Comparison of ENCODE assay signal across 18 cellular contexts in genomic region chr12:69929531-69929930, GRCh38.
DNase-seq lines count a peak whose midpoint lies in the region; ATAC-seq, FAIRE-seq and TF ChIP-seq lines count a peak whose summit lies in the region.
"Had no signal": no experiment of that assay in that cellular context is flagged by ENCODE, and none has a peak within 500 bp of the region (broad histone marks: within the 10 kb centered on the region; RNA-seq: fewer than 3 reads in every experiment).

No MANE protein-coding gene starts in this region.

- BruUV-seq in mammary epithelial cell (replicated peaks; lab: Mats Ljungman, UMichigan), result no TSS peak
- no TSS peak for BruUV-seq in MCF 10A (replicated peaks; lab: Mats Ljungman, UMichigan)

- dilution Hi-C loops in mammary epithelial cell (cut with HindIII; ENCODE audit: low sequenced_read_pairs), result no loop called here

- no peak for FAIRE-seq in astrocyte (lab: Jason Lieb, UNC)
- FAIRE-seq: K562, RCC 7860 had no signal

- H3K9me3 ChIP-seq in mammary epithelial cell (replicated peaks; ENCODE audit: insufficient read depth, low read length) (no peaks in the 10 kb centered on the region), astrocyte (ENCODE audit: insufficient read depth, low read depth, low read length) (no peaks in the 10 kb centered on the region)

- TF ChIP-seq CTCF in mammary epithelial cell (conservative IDR thresholded peaks at IDR 0.05 in 1 of 2, IDR thresholded peaks at IDR 0.05 in 1 of 2; ENCODE audit: extremely low read depth in 1 of 2, insufficient read depth in 1 of 2, low read depth in 1 of 2, low read length in 2 of 2), result no peak
- no peak for TF ChIP-seq CTCF in MCF 10A (IDR thresholded peaks at IDR 0.05; ENCODE audit: unreplicated experiment)
- no peak for TF ChIP-seq CTCF in astrocyte (IDR thresholded peaks at IDR 0.05; ENCODE audit: insufficient read depth, low read depth, low read length)
- TF ChIP-seq CTCF in fibroblast of villous mesenchyme (IDR thresholded peaks at IDR 0.05; ENCODE audit: insufficient read depth, low read depth, low read length), result no peak
- TF ChIP-seq CTCF in lower leg skin (IDR thresholded peaks at IDR 0.05), result no peak

- POLR2A ChIA-PET in MCF 10A (lab: Yijun Ruan, JAX), result interaction anchor here (0.6 kb wide), 1 partner anchor 13 kb away, joined by 3 read pairs; no protein-coding TSS in a partner anchor

- H3K4me1 Mint-ChIP-seq in MCF 10A (ENCODE audit: insufficient read depth, unreplicated experiment) (peaks cover 7% of the 10 kb centered on the region), astrocyte (ENCODE audit: low read depth, unreplicated experiment) (peaks cover 42% of the 10 kb centered on the region)

- H3K27me3 Mint-ChIP-seq in MCF 10A (ENCODE audit: insufficient read depth, unreplicated experiment) (no peaks in the 10 kb centered on the region), astrocyte (ENCODE audit: low read depth, unreplicated experiment) (no peaks in the 10 kb centered on the region)

- H3K4me3 Mint-ChIP-seq in MCF 10A (ENCODE audit: unreplicated experiment) (no peak overlapping the region), astrocyte (ENCODE audit: unreplicated experiment) (no peak overlapping the region)
- H3K4me3 Mint-ChIP-seq: CD14-positive monocyte had no signal

- WGBS in mammary epithelial cell (ENCODE audit: low coverage, missing lambda C conversion rate), result 0% methylated on average over 3 of the region's 3 CpGs
- 37% methylated on average over 3 of the region's 3 CpGs for WGBS in lower leg skin, 2 donors

- H3K4me1 ChIP-seq in mammary epithelial cell (ENCODE audit: insufficient read depth, low read length), result peaks cover 15% of the 10 kb centered on the region
- no peaks in the 10 kb centered on the region for H3K4me1 ChIP-seq in astrocyte (ENCODE audit: insufficient read depth, low read length)

- no peak overlapping the region for H3K27ac Mint-ChIP-seq in MCF 10A (ENCODE audit: low read depth, unreplicated experiment)
- H3K27ac Mint-ChIP-seq in astrocyte (ENCODE audit: unreplicated experiment), result no peak overlapping the region

- H3K9me3 Mint-ChIP-seq in MCF 10A (ENCODE audit: unreplicated experiment) (no peaks in the 10 kb centered on the region), astrocyte (ENCODE audit: unreplicated experiment) (no peaks in the 10 kb centered on the region)
- H3K9me3 Mint-ChIP-seq: CD14-positive monocyte had no signal

- H3K9ac ChIP-seq in mammary epithelial cell (ENCODE audit: insufficient read depth, low read length) (no peak overlapping the region), astrocyte (ENCODE audit: low read length) (no peak overlapping the region)

- ATAC-seq in sciatic nerve, result no peak
- ATAC-seq: K562 had no signal

- CTCF ChIA-PET in mammary epithelial cell (lab: Charles Lee; ENCODE audit: low non-redundant PET), result no interaction called here
- CTCF ChIA-PET in MCF 10A (lab: Yijun Ruan, JAX), result interaction anchor here (0.6 kb wide), 4 partner anchors 8 to 572 kb away, joined by 3 read pairs; no protein-coding TSS in a partner anchor

- H3K27me3 ChIP-seq in mammary epithelial cell (ENCODE audit: insufficient read depth, low read length) (no peaks in the 10 kb centered on the region), astrocyte (ENCODE audit: insufficient read depth, low read length) (no peaks in the 10 kb centered on the region)

- H3K4me3 ChIP-seq in mammary epithelial cell (replicated peaks in 1 of 3; ENCODE audit: insufficient read depth in 1 of 3, low read depth in 2 of 3, low read length in 3 of 3) (no peak overlapping the region), astrocyte (ENCODE audit: insufficient read depth, low read depth, low read length) (no peak overlapping the region), fibroblast of villous mesenchyme (ENCODE audit: low read depth, low read length) (no peak overlapping the region), lower leg skin (ENCODE audit: low read depth, poor library complexity, severe bottlenecking) (no peak overlapping the region)
- H3K4me3 ChIP-seq: K562 had no signal

- DNase-seq in mammary epithelial cell, result peak; percentile 53
- DNase-seq in MCF 10A (ENCODE audit: unreplicated experiment), result no peak
- DNase-seq in astrocyte (ENCODE audit: low read depth), result peak; percentile 56
- peak; percentile 6 for DNase-seq in fibroblast of villous mesenchyme (ENCODE audit: low read depth)
- DNase-seq in stromal cell of bone marrow (ENCODE audit: low read depth), result peak; percentile 21
- no peak for DNase-seq in sciatic nerve (ENCODE audit: low spot score)
- no peak for DNase-seq in lower leg skin (ENCODE audit: low spot score in 2 of 2)
- DNase-seq in SW480 (ENCODE audit: low spot score), result no peak
- DNase-seq: NCI-H1092, NCI-H187 treated with DMSO at 0.1 percent for 48 hours, NCI-H2171, NCI-H510A, SHP77 had no signal

- intact Hi-C loops in mammary epithelial cell (cut with micrococcal nuclease) (no loop called here), MCF 10A (cut with micrococcal nuclease) (no loop called here), sciatic nerve (cut with DNase I) (no loop called here), lower leg skin (cut with DNase I; ENCODE audit: low total_unique reads) (no loop called here)

- no peaks in the 10 kb centered on the region for H3K36me3 ChIP-seq in mammary epithelial cell (ENCODE audit: insufficient read depth, low read length)
- no peaks in the 10 kb centered on the region for H3K36me3 ChIP-seq in astrocyte (ENCODE audit: insufficient read depth, low read length)

- in situ Hi-C loops in mammary epithelial cell (cut with MboI; ENCODE audit: low sequenced_read_pairs in 2 of 2), result no loop called here

- TF ChIP-seq POLR2A in lower leg skin (IDR thresholded peaks at IDR 0.05), result no peak

- H3K4me2 ChIP-seq in mammary epithelial cell (ENCODE audit: insufficient read depth, low read depth, low read length) (peak overlapping the region; percentile 60), astrocyte (ENCODE audit: low read length) (peak overlapping the region; percentile 10)

- peak overlapping the region; percentile 43 for H2AFZ ChIP-seq in mammary epithelial cell (ENCODE audit: low read depth, low read length)
- no peak overlapping the region for H2AFZ ChIP-seq in astrocyte (ENCODE audit: low read depth, low read length)

- H3K79me2 ChIP-seq in mammary epithelial cell (ENCODE audit: insufficient read depth, low read length) (no peaks in the 10 kb centered on the region), astrocyte (ENCODE audit: insufficient read depth, low read length) (no peaks in the 10 kb centered on the region)

- H3K36me3 Mint-ChIP-seq in MCF 10A (ENCODE audit: insufficient read depth, unreplicated experiment) (no peaks in the 10 kb centered on the region), astrocyte (ENCODE audit: low read depth, unreplicated experiment) (no peaks in the 10 kb centered on the region)
- H3K36me3 Mint-ChIP-seq: CD14-positive monocyte had no signal

- H4K20me1 ChIP-seq in mammary epithelial cell (ENCODE audit: insufficient read depth, low read length), result no peaks in the 10 kb centered on the region
- H4K20me1 ChIP-seq in astrocyte (ENCODE audit: insufficient read depth, low read length), result no peaks in the 10 kb centered on the region

- peak overlapping the region; percentile 71 for H3K27ac ChIP-seq in mammary epithelial cell (ENCODE audit: insufficient read depth, low read depth, low read length)
- H3K27ac ChIP-seq in astrocyte (ENCODE audit: low read depth, low read length), result no peak overlapping the region
- H3K27ac ChIP-seq: 22Rv1, HL-60 had no signal

Comparison
In these comparisons a context has a peak if more than half of its experiments do, and no peak if none do; other contexts are left out.
1. DNase-seq: peak in mammary epithelial cell (single experiment), astrocyte (single experiment), fibroblast of villous mesenchyme (single experiment) and stromal cell of bone marrow (single experiment); none in MCF 10A (single experiment), sciatic nerve (single experiment), lower leg skin (0 of 2) and SW480 (single experiment).